Comparison of ENCODE assay signal across 15 cellular contexts in genomic region chr17:82266142-82266541, GRCh38. TPM values are rescaled to one million over a fixed set of nuclear protein-coding genes. Genes with fewer than 3 reads are reported as not detected.
A peak's percentile ranks its signal among the peaks of the same experiment; 100 is the strongest.
DNase-seq lines count a peak whose midpoint lies in the region; ATAC-seq and TF ChIP-seq lines count a peak whose summit lies in the region.
"Had no signal": no experiment of that assay in that cellular context is flagged by ENCODE, and none has a peak within 500 bp of the region (broad histone marks: within the 10 kb centered on the region; RNA-seq: fewer than 3 reads in every experiment).

No MANE protein-coding gene starts in this region.

- no peak for TF ChIP-seq RAD21 in SK-N-SH (IDR thresholded peaks at IDR 0.05; ENCODE audit: low read length)

- H3K4me1 ChIP-seq in SK-N-SH (ENCODE audit: control insufficient read depth in 1 of 2, insufficient read depth in 2 of 2, low read depth in 1 of 2, low read length in 1 of 2) = peaks cover 37 to 39% of the 10 kb centered on the region in 2 experiments; a peak in 3 of 4 replicates
- peaks cover 40 to 57% of the 10 kb centered on the region in 2 donors for H3K4me1 ChIP-seq in adrenal gland (replicated peaks in 1 of 2)
- peaks cover 51 to 58% of the 10 kb centered on the region in 2 donors for H3K4me1 ChIP-seq in mucosa of rectum (ENCODE audit: control insufficient read depth in 2 of 2, insufficient read depth in 2 of 2, low read length in 2 of 2)
- H3K4me1 ChIP-seq in stomach = peaks cover 60 to 91% (median 77%) of the 10 kb centered on the region in 4 donors

- H3K4me3 ChIP-seq in SK-N-SH (ENCODE audit: low read depth in 2 of 2, low read length in 1 of 2) (no peak overlapping the region), adrenal gland (no peak overlapping the region), mucosa of rectum (ENCODE audit: low read length in 2 of 2) (no peak overlapping the region), stomach (no peak overlapping the region)

- peaks cover 35% of the 10 kb centered on the region for H3F3A ChIP-seq in SK-N-SH (replicated peaks; ENCODE audit: insufficient read depth)

- H3K4me2 ChIP-seq in SK-N-SH = peak overlapping the region; percentile 79; the same call in 1 of the 2 replicates

- TF ChIP-seq EP300 in SK-N-SH (IDR thresholded peaks at IDR 0.05; ENCODE audit: borderline replicate concordance in 1 of 2, low read depth in 1 of 2, low read length in 1 of 2) (no peak), stomach (IDR thresholded peaks at IDR 0.05) (no peak)

- peaks cover 100% of the 10 kb centered on the region for H3K79me2 ChIP-seq in SK-N-SH (ENCODE audit: insufficient read depth)

- WGBS in SK-N-SH (ENCODE audit: low lambda C conversion rate) = 96% methylated on average over 10 of the region's 10 CpGs
- 78 to 81% (median 80%) methylated on average over 10 of the region's 10 CpGs for WGBS in adrenal gland, 4 donors
- 83 to 90% (median 88%) methylated on average over 10 of the region's 10 CpGs for WGBS in stomach, 5 donors

- ATAC-seq in SK-N-SH treated with all-trans-retinoic acid at 6 μM for 48 hours (no peak), HG03571 (IDR thresholded peaks at IDR 0.05; ENCODE audit: unreplicated experiment) (no peak)

- H2AFZ ChIP-seq in SK-N-SH (ENCODE audit: low read depth) = no peak overlapping the region

- no peak for DNase-seq in SK-N-SH
- DNase-seq in adrenal gland = no peak
- no peak for DNase-seq in stomach
- DNase-seq in NCI-H748 (lab: John Stamatoyannopoulos, UW; ENCODE audit: unreplicated experiment) = no peak
- DNase-seq in NOMO-1 treated with DMSO at 0.1 percent for 48 hours (lab: John Stamatoyannopoulos, UW; ENCODE audit: unreplicated experiment) = no peak
- DNase-seq: activated CD4-positive, CD25-positive, alpha-beta regulatory T cell; cerebellar nuclear complex; DMS153; NCI-H1417; NCI-H526; stimulated activated naive CD4-positive, alpha-beta T cell treated with Interleukin-2 at 50 U/mL for 16 hours had no signal

- peaks cover 64 to 73% of the 10 kb centered on the region in 2 experiments for H3K36me3 ChIP-seq in SK-N-SH (replicated peaks in 1 of 2; ENCODE audit: control insufficient read depth in 1 of 2, insufficient read depth in 2 of 2, low read length in 1 of 2)
- H3K36me3 ChIP-seq in adrenal gland (replicated peaks in 1 of 2) = peaks cover 0 to 63% of the 10 kb centered on the region in 2 donors
- H3K36me3 ChIP-seq in mucosa of rectum (ENCODE audit: control insufficient read depth in 2 of 2, insufficient read depth in 2 of 2, low read length in 2 of 2) = peaks cover 57 to 62% of the 10 kb centered on the region in 2 donors
- peaks cover 49 to 76% (median 67%) of the 10 kb centered on the region in 4 donors for H3K36me3 ChIP-seq in stomach

- no peak for TF ChIP-seq POLR2A in adrenal gland (IDR thresholded peaks at IDR 0.05)
- TF ChIP-seq POLR2A in stomach (IDR thresholded peaks at IDR 0.05) = no peak

- H3K9ac ChIP-seq in SK-N-SH (no peak overlapping the region), mucosa of rectum (ENCODE audit: low read depth in 1 of 2, low read length in 2 of 2) (peak overlapping the region in 1 of 2 donors; percentile 16)

- H3K9me2 ChIP-seq in SK-N-SH = no peaks in the 10 kb centered on the region

- TF ChIP-seq CTCF in SK-N-SH (IDR thresholded peaks at IDR 0.05) (no peak), adrenal gland (IDR thresholded peaks at IDR 0.05) (no peak), stomach (IDR thresholded peaks at IDR 0.05) (no peak)

- CTCF ChIA-PET in SK-N-SH (lab: Yijun Ruan, JAX) = interaction anchor here (1.0 to 3.8 kb wide), 4 partner anchors 22 to 55 kb away, joined by 3 to 17 read pairs (median 4); no protein-coding TSS in a partner anchor

- intact Hi-C loops in adrenal gland (cut with DNase I) (no loop called here), stomach (cut with DNase I; ENCODE audit: low total_unique reads) (no loop called here)

- POLR2A ChIA-PET in SK-N-SH (lab: Yijun Ruan, JAX) = no interaction called here

- H3K9me3 ChIP-seq in SK-N-SH = no peaks in the 10 kb centered on the region
- H3K9me3 ChIP-seq in adrenal gland (replicated peaks in 1 of 3) = no peaks in the 10 kb centered on the region
- no peaks in the 10 kb centered on the region for H3K9me3 ChIP-seq in mucosa of rectum (ENCODE audit: control insufficient read depth in 2 of 2, low read length in 2 of 2)
- no peaks in the 10 kb centered on the region for H3K9me3 ChIP-seq in stomach

- no peaks in the 10 kb centered on the region for H3K27me3 ChIP-seq in SK-N-SH (ENCODE audit: insufficient read depth)
- no peaks in the 10 kb centered on the region for H3K27me3 ChIP-seq in adrenal gland
- H3K27me3 ChIP-seq in mucosa of rectum (ENCODE audit: control insufficient read depth in 2 of 2, insufficient read depth in 2 of 2, low read length in 2 of 2) = no peaks in the 10 kb centered on the region
- no peaks in the 10 kb centered on the region for H3K27me3 ChIP-seq in stomach

- peaks cover 100% of the 10 kb centered on the region for H4K20me1 ChIP-seq in SK-N-SH (ENCODE audit: insufficient read depth)

- peak overlapping the region in 1 of 2 experiments; percentile 92; a peak in 2 of 4 replicates for H3K27ac ChIP-seq in SK-N-SH (ENCODE audit: low read depth in 2 of 2, low read length in 1 of 2)
- peak overlapping the region; percentile 87 to 99 (median 97) for H3K27ac ChIP-seq in adrenal gland
- H3K27ac ChIP-seq in mucosa of rectum (ENCODE audit: low read depth in 2 of 2, low read length in 2 of 2) = peak overlapping the region; percentile 29 to 97
- peak overlapping the region; percentile 28 to 100 (median 98) for H3K27ac ChIP-seq in stomach

TF ChIP-seq in SK-N-SH, 30 proteins besides CTCF, POLR2A, EP300 and RAD21 (continues in another document):
- TF ChIP-seq, protein P1, sequence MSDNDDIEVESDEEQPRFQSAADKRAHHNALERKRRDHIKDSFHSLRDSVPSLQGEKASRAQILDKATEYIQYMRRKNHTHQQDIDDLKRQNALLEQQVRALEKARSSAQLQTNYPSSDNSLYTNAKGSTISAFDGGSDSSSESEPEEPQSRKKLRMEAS (IDR thresholded peaks at IDR 0.05; ENCODE audit: low read depth) = no peak
- no peak for TF ChIP-seq SMC3 (IDR thresholded peaks at IDR 0.05; ENCODE audit: low read depth, low read length)
- TF ChIP-seq, protein P2, sequence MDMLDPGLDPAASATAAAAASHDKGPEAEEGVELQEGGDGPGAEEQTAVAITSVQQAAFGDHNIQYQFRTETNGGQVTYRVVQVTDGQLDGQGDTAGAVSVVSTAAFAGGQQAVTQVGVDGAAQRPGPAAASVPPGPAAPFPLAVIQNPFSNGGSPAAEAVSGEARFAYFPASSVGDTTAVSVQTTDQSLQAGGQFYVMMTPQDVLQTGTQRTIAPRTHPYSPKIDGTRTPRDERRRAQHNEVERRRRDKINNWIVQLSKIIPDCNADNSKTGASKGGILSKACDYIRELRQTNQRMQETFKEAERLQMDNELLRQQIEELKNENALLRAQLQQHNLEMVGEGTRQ (IDR thresholded peaks at IDR 0.05; ENCODE audit: borderline replicate concordance, low read depth, low read length) = no peak

TF ChIP-seq in SK-N-SH treated with all-trans-retinoic acid at 6 μM for 48 hours, 23 proteins besides CTCF, POLR2A, EP300 and RAD21:
- TF ChIP-seq ESRRG (CRISPR knock-in tag; IDR thresholded peaks at IDR 0.05) (no peak), BACH2 (CRISPR knock-in tag; IDR thresholded peaks at IDR 0.05; ENCODE audit: borderline replicate concordance) (no peak), GLIS3 (CRISPR knock-in tag; IDR thresholded peaks at IDR 0.05) (no peak), TCF4 (CRISPR knock-in tag; IDR thresholded peaks at IDR 0.05; ENCODE audit: borderline replicate concordance) (no peak), ARNTL (CRISPR knock-in tag; IDR thresholded peaks at IDR 0.05; ENCODE audit: borderline replicate concordance, low read depth) (no peak), ZC3H10 (CRISPR knock-in tag; IDR thresholded peaks at IDR 0.05) (no peak), OSR1 (CRISPR knock-in tag; IDR thresholded peaks at IDR 0.05) (no peak)
TF ChIP-seq in SK-N-SH treated with all-trans-retinoic acid at 6 μM for 48 hours: peak in this region for 0.

RNA-seq across cellular contexts. Expression of gene CSNK1D, which starts 7.4 kb away (rescaled TPM):
- polyA plus RNA-seq in SK-N-SH (2012; rRNA removed) (133 and 216 TPM in 2 replicates), adrenal gland (100 to 1,000 TPM; 126 to 171 (median 153) TPM), stomach (10 to 100 TPM; 55.9 to 66.7 (median 65.4) TPM)
- polyA plus RNA-seq in SK-N-SH (2012; cell fraction: cytosol; rRNA removed) = 121 and 170 TPM in 2 replicates
- 670 and 707 TPM in 2 replicates for polyA plus RNA-seq in SK-N-SH (2012; cell fraction: nucleus; rRNA removed)
- total RNA-seq in adrenal gland (100 to 1,000 TPM in 4 of 8 donors, 10 to 100 TPM in 4; 49.8 to 185 (median 97.4) TPM), stomach (100 to 1,000 TPM in 4 of 5 donors, 10 to 100 TPM in 1; 58.0 to 180 (median 140) TPM)

RNA-seq across cellular contexts. Expression of gene SLC16A3, which starts 37.3 kb away (rescaled TPM):
- 68.8 and 70.7 TPM in 2 replicates for polyA plus RNA-seq in SK-N-SH (2012; rRNA removed)
- 25.2 and 42.6 TPM in 2 replicates for polyA plus RNA-seq in SK-N-SH (2012; cell fraction: cytosol; rRNA removed)
- 38.5 and 58.7 TPM in 2 replicates for polyA plus RNA-seq in SK-N-SH (2012; cell fraction: nucleus; rRNA removed)
- 10 to 100 TPM; 21.9 to 58.6 (median 40.1) TPM for total RNA-seq in adrenal gland
- 10 to 100 TPM in 2 of 3 donors, 1 to 10 TPM in 1; 2.7 to 14.4 (median 10.5) TPM for polyA plus RNA-seq in adrenal gland
- total RNA-seq in stomach = 10 to 100 TPM; 29.2 to 87.9 (median 53.3) TPM
- polyA plus RNA-seq in stomach = 10 to 100 TPM in 2 of 3 donors, 1 to 10 TPM in 1; 4.9 to 39.8 (median 20.4) TPM

RNA-seq across cellular contexts. Expression of gene CD7, which starts 51.3 kb away (rescaled TPM):
- polyA plus RNA-seq in SK-N-SH (2012; rRNA removed) (0.07 TPM in 1 of 2 replicates, not detected in the other), adrenal gland (1 to 10 TPM in 2 of 3 donors, not detected in 1; 1.1 to 4.2 TPM), stomach (1 to 10 TPM; 2.1 to 8.6 (median 3.7) TPM)
- 0.16 TPM in 1 of 2 replicates, not detected in the other for polyA plus RNA-seq in SK-N-SH (2012; cell fraction: cytosol; rRNA removed)
- not detected in 2 replicates for polyA plus RNA-seq in SK-N-SH (2012; cell fraction: nucleus; rRNA removed)
- total RNA-seq in adrenal gland (1 to 10 TPM in 6 of 8 donors, under 1 TPM in 1, not detected in 1; 0.83 to 4.1 (median 1.8) TPM), stomach (1 to 10 TPM in 2 of 5 donors, not detected in 3; 2.0 to 4.3 TPM)
- polyA plus RNA-seq: neural cell had no signal

RNA-seq across cellular contexts. Expression of gene CCDC57, which starts 53.5 kb away (rescaled TPM):
- 68.6 and 82.9 TPM in 2 replicates for polyA plus RNA-seq in SK-N-SH (2012; rRNA removed)
- 11.2 and 17.5 TPM in 2 replicates for polyA plus RNA-seq in SK-N-SH (2012; cell fraction: cytosol; rRNA removed)
- polyA plus RNA-seq in SK-N-SH (2012; cell fraction: nucleus; rRNA removed) = 417 and 423 TPM in 2 replicates
- total RNA-seq in adrenal gland = 10 to 100 TPM; 14.7 to 51.3 (median 28.8) TPM
- polyA plus RNA-seq in adrenal gland = 100 to 1,000 TPM in 2 of 3 donors, 1 to 10 TPM in 1; 7.1 to 275 (median 129) TPM
- total RNA-seq in stomach = 100 to 1,000 TPM in 1 of 5 donors, 10 to 100 TPM in 4; 43.9 to 166 (median 90.6) TPM
- polyA plus RNA-seq in stomach = 10 to 100 TPM; 50.9 to 75.5 (median 72.5) TPM
